ENCODE assay signal across 18 cellular contexts in the genomic region with DNA sequence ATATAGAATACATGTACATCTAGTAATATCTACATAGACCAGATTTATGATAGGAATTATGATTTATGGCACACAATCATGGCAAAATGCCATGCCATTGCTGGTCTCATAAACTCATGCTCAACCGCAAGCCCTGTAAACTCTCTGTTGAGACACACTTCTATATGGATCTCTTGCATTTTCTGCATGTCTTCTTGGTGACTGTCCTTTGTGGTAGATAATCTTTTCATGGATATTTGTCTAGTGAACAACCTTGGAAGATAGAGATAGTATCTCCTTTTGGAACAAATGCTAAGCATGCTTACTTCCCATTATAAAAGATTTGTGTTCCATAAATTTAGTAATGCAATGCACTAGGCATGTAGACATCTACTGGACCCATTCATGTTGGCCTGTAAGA.
"Had no signal": no experiment of that assay in that cellular context is flagged by ENCODE, and none has a peak within 500 bp of the region (broad histone marks: within the 10 kb centered on the region; RNA-seq: fewer than 3 reads in every experiment).

No MANE protein-coding gene starts in this region.

- DNase-seq: dermis blood vessel endothelial cell; foreskin melanocyte; head of caudate nucleus; kidney; left cardiac atrium; left ventricle myocardium superior; naive thymus-derived CD8-positive, alpha-beta T cell; posterior cingulate gyrus; sigmoid colon; small intestine; stimulated activated CD4-positive, alpha-beta T cell treated with anti-CD3 and anti-CD28 coated beads, Interleukin-12 subunit alpha, Interleukin-12 subunit beta, amount 100 ng/mL, for 4 hours; stimulated activated naive CD4-positive, alpha-beta T cell treated with Interleukin-2 at 50 U/mL for 16 hours; upper lobe of left lung had no signal

- H3K27ac ChIP-seq: hepatocyte, right atrium auricular region, sigmoid colon, upper lobe of left lung, vagina had no signal

- H3K4me3 ChIP-seq: hepatocyte, lung, right atrium auricular region, sigmoid colon, upper lobe of left lung, vagina had no signal

- H3K36me3 ChIP-seq: right atrium auricular region, sigmoid colon, upper lobe of left lung, vagina had no signal

- H3K4me1 Mint-ChIP-seq: naive thymus-derived CD8-positive, alpha-beta T cell; neural crest cell had no signal

- H3K36me3 Mint-ChIP-seq: naive thymus-derived CD8-positive, alpha-beta T cell had no signal

- H3K4me1 ChIP-seq: right atrium auricular region, upper lobe of left lung, vagina had no signal

- H3K27me3 ChIP-seq: hepatocyte, right atrium auricular region, sigmoid colon, upper lobe of left lung, vagina had no signal

- H3K4me3 Mint-ChIP-seq: naive thymus-derived CD8-positive, alpha-beta T cell; neural crest cell had no signal

- H3K27ac Mint-ChIP-seq: naive thymus-derived CD8-positive, alpha-beta T cell had no signal

- H3K9me3 ChIP-seq: right atrium auricular region, sigmoid colon, upper lobe of left lung, vagina had no signal
